ENCODE assay signal across 13 cellular contexts in the genomic region with DNA sequence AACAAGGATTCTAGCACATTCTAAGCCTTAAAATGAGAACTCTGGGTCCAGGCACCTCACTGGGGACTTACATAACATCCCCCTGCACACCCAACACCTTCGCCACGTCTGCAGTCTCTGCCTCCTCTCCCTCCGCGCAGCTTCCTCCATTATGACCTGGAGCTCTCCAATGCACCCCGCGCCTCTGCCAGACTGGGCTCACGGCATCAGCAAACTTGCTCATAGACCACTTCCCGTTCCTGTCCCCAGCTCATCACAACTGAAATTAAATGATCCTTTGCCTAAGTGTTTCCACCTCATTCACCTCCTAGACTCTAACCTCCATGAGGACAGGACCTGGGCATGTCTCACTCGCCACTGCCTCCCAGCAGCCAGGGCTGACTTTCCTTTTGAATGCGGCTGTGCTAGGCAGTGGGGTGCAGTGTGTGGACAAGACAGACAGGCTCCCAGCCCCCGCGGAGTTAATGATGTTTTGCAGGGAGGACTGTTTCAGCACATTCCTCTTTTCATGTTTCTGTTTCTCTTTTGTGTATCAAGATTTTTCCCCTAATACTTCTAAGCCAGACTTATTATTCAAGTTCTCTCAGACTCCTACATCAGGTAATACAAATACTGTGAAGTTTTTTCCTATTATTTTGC. TPM values are rescaled to one million over a fixed set of nuclear protein-coding genes. Genes with fewer than 3 reads are reported as not detected.
DNase-seq lines count a peak whose midpoint lies in the region; ATAC-seq, FAIRE-seq and TF ChIP-seq lines count a peak whose summit lies in the region.
"Had no signal": no experiment of that assay in that cellular context is flagged by ENCODE, and none has a peak within 500 bp of the region (broad histone marks: within the 10 kb centered on the region; RNA-seq: fewer than 3 reads in every experiment).

No MANE protein-coding gene starts in this region.

- H3K4me2 ChIP-seq in HepG2 (ENCODE audit: low read depth, low read length): no peak overlapping the region

- H3K4me3 ChIP-seq in HepG2 (replicated peaks in 1 of 3; ENCODE audit: insufficient read depth in 1 of 3, low read depth in 2 of 3, low read length in 3 of 3): no peak overlapping the region
- H3K4me3 ChIP-seq in stomach smooth muscle (ENCODE audit: low read length in 2 of 2): peak overlapping the region in 1 of 2 donors; percentile 35
- no peak overlapping the region for H3K4me3 ChIP-seq in kidney (ENCODE audit: low read length in 2 of 2)
- H3K4me3 ChIP-seq: pancreas had no signal

- H3K27ac ChIP-seq in HepG2 (ENCODE audit: extremely low read length, insufficient read depth, low read length): no peak overlapping the region
- peak overlapping the region; percentile 71 for H3K27ac ChIP-seq in stomach smooth muscle (ENCODE audit: low read length)
- peak overlapping the region in 1 of 2 donors; percentile 34 for H3K27ac ChIP-seq in kidney (ENCODE audit: low read depth in 2 of 2, low read length in 2 of 2)
- H3K27ac ChIP-seq: pancreas, WERI-Rb-1 had no signal

- WGBS in HepG2 (ENCODE audit: low lambda C conversion rate): 93% methylated on average over 12 of the region's 12 CpGs

- no peaks in the 10 kb centered on the region for H3K36me3 Mint-ChIP-seq in activated naive CD4-positive, alpha-beta T cell treated with anti-CD3 and anti-CD28 coated beads for 36 hours (ENCODE audit: low read depth)
- H3K36me3 Mint-ChIP-seq in activated B cell treated with CpG ODN at 0.5 μM for 24 hours (ENCODE audit: low read depth): no peaks in the 10 kb centered on the region

- TF ChIP-seq CTCF in activated B cell treated with CpG ODN at 0.5 μM for 24 hours (IDR thresholded peaks at IDR 0.05) (no peak), HepG2 (CRISPR knock-in tag; IDR thresholded peaks at IDR 0.05) (no peak), kidney (IDR thresholded peaks at IDR 0.05; ENCODE audit: borderline replicate concordance, extremely low read depth, insufficient read depth) (no peak)

- ATAC-seq in activated B cell treated with CpG ODN at 0.5 μM for 24 hours (ENCODE audit: low read depth) (peak; percentile 73), HepG2 (no peak), HG02623 (IDR thresholded peaks at IDR 0.05; ENCODE audit: unreplicated experiment) (no peak)

- no peak for TF ChIP-seq RAD21 in HepG2 (CRISPR knock-in tag; IDR thresholded peaks at IDR 0.05)

- H3K9me3 ChIP-seq in HepG2 (ENCODE audit: low read length) (no peaks in the 10 kb centered on the region), stomach smooth muscle (ENCODE audit: control insufficient read depth in 2 of 2, low read length in 2 of 2) (no peaks in the 10 kb centered on the region), kidney (ENCODE audit: control insufficient read depth in 1 of 2, low read length in 2 of 2) (no peaks in the 10 kb centered on the region)
- H3K9me3 ChIP-seq: pancreas had no signal

- H3K9me3 Mint-ChIP-seq in activated naive CD4-positive, alpha-beta T cell treated with anti-CD3 and anti-CD28 coated beads for 36 hours: no peaks in the 10 kb centered on the region
- H3K9me3 Mint-ChIP-seq in activated B cell treated with CpG ODN at 0.5 μM for 24 hours: no peaks in the 10 kb centered on the region

- no peak for TF ChIP-seq POLR2A in HepG2 (IDR thresholded peaks at IDR 0.05; ENCODE audit: insufficient read depth in 1 of 2, low read depth in 2 of 2, low read length in 2 of 2)

- peaks cover 95% of the 10 kb centered on the region for H3K79me2 ChIP-seq in HepG2 (ENCODE audit: insufficient read depth, low read length)

- H3K27ac Mint-ChIP-seq in activated naive CD4-positive, alpha-beta T cell treated with anti-CD3 and anti-CD28 coated beads for 36 hours: no peak overlapping the region
- peak overlapping the region; percentile 69 for H3K27ac Mint-ChIP-seq in activated B cell treated with CpG ODN at 0.5 μM for 24 hours

- H3K27me3 Mint-ChIP-seq in activated naive CD4-positive, alpha-beta T cell treated with anti-CD3 and anti-CD28 coated beads for 36 hours (ENCODE audit: low read depth): peaks cover 2% of the 10 kb centered on the region
- no peaks in the 10 kb centered on the region for H3K27me3 Mint-ChIP-seq in activated B cell treated with CpG ODN at 0.5 μM for 24 hours

- POLR2A ChIA-PET in activated B cell treated with CpG ODN at 0.5 μM for 24 hours (lab: Charles Lee) (interaction anchor here (0.7 to 1.8 kb wide), 7 partner anchors 10 to 148 kb away, joined by 3 to 5 read pairs (median 3); no protein-coding TSS in a partner anchor), HepG2 (lab: Yijun Ruan, JAX) (no interaction called here)

- intact Hi-C loops in activated naive CD4-positive, alpha-beta T cell treated with anti-CD3 and anti-CD28 coated beads for 36 hours (cut with micrococcal nuclease): no loop called here
- intact Hi-C loops in activated B cell treated with CpG ODN at 0.5 μM for 24 hours (cut with micrococcal nuclease): loop anchor here (2.0 kb wide), 1 partner anchor 18 kb away; a partner anchor contains a TSS
- intact Hi-C loops in HepG2 (cut with micrococcal nuclease; ENCODE audit: unreplicated experiment): no loop called here
- intact Hi-C loops in kidney (cut with DNase I): no loop called here

- no TSS peak for BruUV-seq in HepG2 (replicated peaks; lab: Mats Ljungman, UMichigan)

- DNase-seq in activated naive CD4-positive, alpha-beta T cell treated with anti-CD3 and anti-CD28 coated beads for 36 hours: peak; percentile 48
- no peak for DNase-seq in activated naive CD4-positive, alpha-beta T cell treated with anti-CD3 and anti-CD28 coated beads, Interleukin-2, amount 50 U/mL, for 16 hours
- DNase-seq in activated B cell treated with CpG ODN at 0.5 μM for 24 hours (no peak), HepG2 (ENCODE audit: low spot score) (no peak), NCI-H2081 treated with DMSO at 0.1 percent for 48 hours (lab: John Stamatoyannopoulos, UW) (no peak), kidney (no peak)
- DNase-seq: ACHN, NCI-H2029 treated with DMSO at 0.1 percent for 48 hours, pancreas, WERI-Rb-1 had no signal

- in situ Hi-C loops in HepG2 (cut with HindIII; ENCODE audit: extremely low pct_ligation_motif_present, low pct_unique_long_range_greater_than_20kb): no loop called here

- H2AFZ ChIP-seq in HepG2 (ENCODE audit: low read length): no peak overlapping the region

- no peak overlapping the region for H3K4me3 Mint-ChIP-seq in activated naive CD4-positive, alpha-beta T cell treated with anti-CD3 and anti-CD28 coated beads for 36 hours
- peak overlapping the region; percentile 52 for H3K4me3 Mint-ChIP-seq in activated B cell treated with CpG ODN at 0.5 μM for 24 hours

- no peaks in the 10 kb centered on the region for H3K27me3 ChIP-seq in HepG2 (ENCODE audit: control insufficient read depth in 1 of 2, insufficient read depth in 2 of 2, low read length in 2 of 2)
- no peaks in the 10 kb centered on the region for H3K27me3 ChIP-seq in stomach smooth muscle (ENCODE audit: control insufficient read depth in 1 of 2, insufficient read depth in 2 of 2, low read length in 2 of 2)
- H3K27me3 ChIP-seq: pancreas had no signal

- H3K9ac ChIP-seq in HepG2 (ENCODE audit: insufficient read depth, low read depth, low read length) (no peak overlapping the region), stomach smooth muscle (ENCODE audit: low read length in 2 of 2) (no peak overlapping the region), kidney (ENCODE audit: low read length in 2 of 2) (no peak overlapping the region)

- TF ChIP-seq EP300 in HepG2 (IDR thresholded peaks at IDR 0.05; ENCODE audit: low read depth in 2 of 2, low read length in 2 of 2) (no peak), HepG2 (CRISPR knock-in tag; IDR thresholded peaks at IDR 0.05; ENCODE audit: borderline replicate concordance) (no peak)

- no peak for FAIRE-seq in HepG2 (lab: Jason Lieb, UNC)
- FAIRE-seq in kidney (lab: Jason Lieb, UNC): no peak
- FAIRE-seq: pancreas had no signal

- H3K4me1 ChIP-seq in HepG2 (ENCODE audit: insufficient read depth, low read length) (peaks cover 94% of the 10 kb centered on the region), stomach smooth muscle (ENCODE audit: control insufficient read depth, insufficient read depth, low read length) (peaks cover 64% of the 10 kb centered on the region), kidney (ENCODE audit: control insufficient read depth in 1 of 2, insufficient read depth in 1 of 2, low read depth in 1 of 2, low read length in 2 of 2) (peaks cover 5 to 12% of the 10 kb centered on the region in 2 donors)
- H3K4me1 ChIP-seq: pancreas had no signal

- H4K20me1 ChIP-seq in HepG2 (ENCODE audit: insufficient read depth, low read length): peaks cover 99% of the 10 kb centered on the region

- H3K4me1 Mint-ChIP-seq in activated naive CD4-positive, alpha-beta T cell treated with anti-CD3 and anti-CD28 coated beads for 36 hours (ENCODE audit: low read depth): peaks cover 10% of the 10 kb centered on the region
- H3K4me1 Mint-ChIP-seq in activated B cell treated with CpG ODN at 0.5 μM for 24 hours: peaks cover 81% of the 10 kb centered on the region

- CTCF ChIA-PET in activated naive CD4-positive, alpha-beta T cell treated with anti-CD3 and anti-CD28 coated beads for 36 hours (lab: Charles Lee): interaction anchor here (1.3 kb wide), 1 partner anchor 79 kb away, joined by 3 read pairs; no protein-coding TSS in a partner anchor
- CTCF ChIA-PET in activated B cell treated with CpG ODN at 0.5 μM for 24 hours (lab: Charles Lee): interaction anchor here (0.7 to 2.0 kb wide), 3 partner anchors 31 to 314 kb away, joined by 3 to 8 read pairs (median 3); no protein-coding TSS in a partner anchor
- CTCF ChIA-PET in HepG2 (lab: Yijun Ruan, JAX; ENCODE audit: low intra/inter-chr PET ratio, low total read pairs): no interaction called here

- H3K36me3 ChIP-seq in HepG2 (replicated peaks in 1 of 2; ENCODE audit: control insufficient read depth in 1 of 2, insufficient read depth in 2 of 2, low read length in 2 of 2): peaks cover 13 to 39% of the 10 kb centered on the region in 2 experiments
- H3K36me3 ChIP-seq in stomach smooth muscle (ENCODE audit: control insufficient read depth in 2 of 2, insufficient read depth in 2 of 2, low read length in 2 of 2): no peaks in the 10 kb centered on the region
- no peaks in the 10 kb centered on the region for H3K36me3 ChIP-seq in kidney (ENCODE audit: control insufficient read depth in 1 of 2, insufficient read depth in 2 of 2, low read length in 2 of 2)
- H3K36me3 ChIP-seq: pancreas, WERI-Rb-1 had no signal

RNA-seq across cellular contexts. Expression of a gene that starts 18.8 kb away (rescaled TPM):
- under 1 TPM; 0.47 to 0.50 TPM for total RNA-seq in activated naive CD4-positive, alpha-beta T cell treated with anti-CD3 and anti-CD28 coated beads for 36 hours
- total RNA-seq in activated B cell treated with CpG ODN at 0.5 μM for 24 hours (12.1 and 13.8 TPM in 2 replicates), HepG2 (2016; rRNA removed; fragmentation: Illumina TruSeq; extraction: Trizol) (1.1 and 1.4 TPM in 2 replicates), kidney (39.7 TPM)
- 1.0 and 1.2 TPM in 2 replicates for total RNA-seq in HepG2 (2016; cell fraction: cytosol; rRNA removed; fragmentation: Illumina TruSeq; extraction: Trizol; ENCODE audit: low read depth)
- total RNA-seq in HepG2 (2016; cell fraction: insoluble cytoplasmic fraction; rRNA removed; fragmentation: Illumina TruSeq; extraction: Trizol): 1.4 and 1.5 TPM in 2 replicates
- 2.7 and 2.9 TPM in 2 replicates for total RNA-seq in HepG2 (2016; cell fraction: membrane; rRNA removed; fragmentation: Illumina TruSeq; extraction: Trizol)
- total RNA-seq in HepG2 (2016; cell fraction: nucleus; rRNA removed; fragmentation: Illumina TruSeq; extraction: Trizol): 1.1 and 1.9 TPM in 2 replicates
- polyA plus RNA-seq in HepG2 (2011; rRNA removed) (94.7 and 113 TPM in 2 replicates), kidney (ENCODE audit: insufficient read depth, low read depth, low replicate concordance) (2.8 TPM)
- polyA plus RNA-seq in HepG2 (2011; cell fraction: cytosol; rRNA removed): 101 and 112 TPM in 2 replicates
- polyA plus RNA-seq in HepG2 (2011; cell fraction: nucleus; rRNA removed): 181 and 188 TPM in 2 replicates
- polyA plus RNA-seq in HepG2 (2012): 46.0 and 71.6 TPM in 2 replicates
- polyA plus RNA-seq in HepG2 (2016; cell fraction: cytosol; fragmentation: Illumina TruSeq; extraction: Trizol; ENCODE audit: low read depth): 0.27 and 0.52 TPM in 2 replicates
- polyA plus RNA-seq in HepG2 (2016; cell fraction: insoluble cytoplasmic fraction; fragmentation: Illumina TruSeq; extraction: Trizol; ENCODE audit: low read depth): 1.4 TPM in 2 replicates
- 0.68 and 0.92 TPM in 2 replicates for polyA plus RNA-seq in HepG2 (2016; cell fraction: membrane; fragmentation: Illumina TruSeq; extraction: Trizol; ENCODE audit: low read depth)
- 1.1 and 1.9 TPM in 2 replicates for polyA plus RNA-seq in HepG2 (2016; cell fraction: nucleus; fragmentation: Illumina TruSeq; extraction: Trizol; ENCODE audit: insufficient read depth, low read depth)
- polyA minus RNA-seq in HepG2 (2011; rRNA and poly(A)+ RNA removed; ENCODE audit: low replicate concordance): 10.5 and 261 TPM in 2 replicates
- 111 and 123 TPM in 2 replicates for polyA minus RNA-seq in HepG2 (2011; cell fraction: cytosol; rRNA and poly(A)+ RNA removed)
- 241 and 251 TPM in 2 replicates for polyA minus RNA-seq in HepG2 (2011; cell fraction: nucleus; rRNA and poly(A)+ RNA removed)
- total RNA-seq: HT-29 had no signal
